ENCODE assay signal across 1 cellular context in genomic region chr19:48480476-48481190, GRCh38.
TF ChIP-seq lines count a peak whose summit lies in the region.

No MANE protein-coding gene starts in this region.

TF ChIP-seq in GM12878, 131 proteins besides CTCF, POLR2A, EP300 and RAD21 (continued from another document):
- TF ChIP-seq, protein P1, sequence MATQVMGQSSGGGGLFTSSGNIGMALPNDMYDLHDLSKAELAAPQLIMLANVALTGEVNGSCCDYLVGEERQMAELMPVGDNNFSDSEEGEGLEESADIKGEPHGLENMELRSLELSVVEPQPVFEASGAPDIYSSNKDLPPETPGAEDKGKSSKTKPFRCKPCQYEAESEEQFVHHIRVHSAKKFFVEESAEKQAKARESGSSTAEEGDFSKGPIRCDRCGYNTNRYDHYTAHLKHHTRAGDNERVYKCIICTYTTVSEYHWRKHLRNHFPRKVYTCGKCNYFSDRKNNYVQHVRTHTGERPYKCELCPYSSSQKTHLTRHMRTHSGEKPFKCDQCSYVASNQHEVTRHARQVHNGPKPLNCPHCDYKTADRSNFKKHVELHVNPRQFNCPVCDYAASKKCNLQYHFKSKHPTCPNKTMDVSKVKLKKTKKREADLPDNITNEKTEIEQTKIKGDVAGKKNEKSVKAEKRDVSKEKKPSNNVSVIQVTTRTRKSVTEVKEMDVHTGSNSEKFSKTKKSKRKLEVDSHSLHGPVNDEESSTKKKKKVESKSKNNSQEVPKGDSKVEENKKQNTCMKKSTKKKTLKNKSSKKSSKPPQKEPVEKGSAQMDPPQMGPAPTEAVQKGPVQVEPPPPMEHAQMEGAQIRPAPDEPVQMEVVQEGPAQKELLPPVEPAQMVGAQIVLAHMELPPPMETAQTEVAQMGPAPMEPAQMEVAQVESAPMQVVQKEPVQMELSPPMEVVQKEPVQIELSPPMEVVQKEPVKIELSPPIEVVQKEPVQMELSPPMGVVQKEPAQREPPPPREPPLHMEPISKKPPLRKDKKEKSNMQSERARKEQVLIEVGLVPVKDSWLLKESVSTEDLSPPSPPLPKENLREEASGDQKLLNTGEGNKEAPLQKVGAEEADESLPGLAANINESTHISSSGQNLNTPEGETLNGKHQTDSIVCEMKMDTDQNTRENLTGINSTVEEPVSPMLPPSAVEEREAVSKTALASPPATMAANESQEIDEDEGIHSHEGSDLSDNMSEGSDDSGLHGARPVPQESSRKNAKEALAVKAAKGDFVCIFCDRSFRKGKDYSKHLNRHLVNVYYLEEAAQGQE (IDR thresholded peaks at IDR 0.05; ENCODE audit: low read depth, low read length): no peak
- TF ChIP-seq SIX5 (IDR thresholded peaks at IDR 0.05; ENCODE audit: low read depth, low read length, severe bottlenecking) (peak; percentile 47), POU2F2 (IDR thresholded peaks at IDR 0.05; ENCODE audit: borderline replicate concordance, low read depth, low read length) (no peak)
- TF ChIP-seq, protein P2, sequence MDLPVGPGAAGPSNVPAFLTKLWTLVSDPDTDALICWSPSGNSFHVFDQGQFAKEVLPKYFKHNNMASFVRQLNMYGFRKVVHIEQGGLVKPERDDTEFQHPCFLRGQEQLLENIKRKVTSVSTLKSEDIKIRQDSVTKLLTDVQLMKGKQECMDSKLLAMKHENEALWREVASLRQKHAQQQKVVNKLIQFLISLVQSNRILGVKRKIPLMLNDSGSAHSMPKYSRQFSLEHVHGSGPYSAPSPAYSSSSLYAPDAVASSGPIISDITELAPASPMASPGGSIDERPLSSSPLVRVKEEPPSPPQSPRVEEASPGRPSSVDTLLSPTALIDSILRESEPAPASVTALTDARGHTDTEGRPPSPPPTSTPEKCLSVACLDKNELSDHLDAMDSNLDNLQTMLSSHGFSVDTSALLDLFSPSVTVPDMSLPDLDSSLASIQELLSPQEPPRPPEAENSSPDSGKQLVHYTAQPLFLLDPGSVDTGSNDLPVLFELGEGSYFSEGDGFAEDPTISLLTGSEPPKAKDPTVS (IDR thresholded peaks at IDR 0.05; ENCODE audit: low read depth, low read length): no peak
